In genomic region chr12:57744777-57745484, GRCh38 we compare ENCODE assay signal across 8 cellular contexts. TPM values are rescaled to one million over a fixed set of nuclear protein-coding genes. Genes with fewer than 3 reads are reported as not detected.
DNase-seq lines count a peak whose midpoint lies in the region; ATAC-seq and TF ChIP-seq lines count a peak whose summit lies in the region.

TSS of gene TSPAN31 (plus strand) at chr12:57745039. CDS start at chr12:57745155, 116 bp downstream.

- H3K36me3 ChIP-seq in uterus: no peaks in the 10 kb centered on the region

- ATAC-seq in GM18511 (IDR thresholded peaks at IDR 0.05; ENCODE audit: unreplicated experiment) (peak; percentile 86), HG03039 (IDR thresholded peaks at IDR 0.05; ENCODE audit: unreplicated experiment) (peak; percentile 81)

- H3K9me3 ChIP-seq in uterus: no peaks in the 10 kb centered on the region

- peak; percentile 70 to 83 for TF ChIP-seq POLR2A in uterus (IDR thresholded peaks at IDR 0.05)

- no peaks in the 10 kb centered on the region for H3K27me3 ChIP-seq in uterus

- no peaks in the 10 kb centered on the region for H3K4me1 ChIP-seq in uterus

- H3K4me3 ChIP-seq in uterus: peak within 1 kb of the TSS; percentile 82 to 96

- TF ChIP-seq CTCF in uterus (IDR thresholded peaks at IDR 0.05): peak in 1 of 4 experiments; percentile 35

- intact Hi-C loops in uterus (cut with DNase I; ENCODE audit: low total_unique reads): no loop called here

- DNase-seq in NCI-H2081 treated with DMSO at 0.1 percent for 48 hours (lab: John Stamatoyannopoulos, UW): peak; percentile 92
- DNase-seq in T1000 (lab: John Stamatoyannopoulos, UW): peak; percentile 100
- peak; percentile 98 for DNase-seq in astrocyte of the hippocampus (ENCODE audit: low read depth, low spot score)
- DNase-seq in hepatic stellate cell (ENCODE audit: low spot score): peak; percentile 96
- DNase-seq in putamen (ENCODE audit: low spot score): peak; percentile 98
- peak; percentile 96 to 99 for DNase-seq in uterus

- H3K27ac ChIP-seq in uterus: peak within 1 kb of the TSS; percentile 97 to 98

RNA-seq across cellular contexts. Expression of gene TSPAN31, which starts in this region (rescaled TPM):
- 100 to 1,000 TPM in 1 of 4 donors, 10 to 100 TPM in 3; 38.2 to 103 (median 51.0) TPM for total RNA-seq in uterus

Comparison
In these comparisons a context has a peak if more than half of its experiments do, and no peak if none do; other contexts are left out.
1. Peak in every context shown above with its lines: DNase-seq, ATAC-seq, H3K4me3 ChIP-seq and H3K27ac ChIP-seq.